Comparison of ENCODE assay signal across 1 cellular context in genomic region chr3:12924437-12924836, GRCh38.
TF ChIP-seq lines count a peak whose summit lies in the region.

No MANE protein-coding gene starts in this region.

TF ChIP-seq in GM23338, 12 proteins besides CTCF, POLR2A, EP300 and RAD21 (continued from another document):
- TF ChIP-seq, protein P1, sequence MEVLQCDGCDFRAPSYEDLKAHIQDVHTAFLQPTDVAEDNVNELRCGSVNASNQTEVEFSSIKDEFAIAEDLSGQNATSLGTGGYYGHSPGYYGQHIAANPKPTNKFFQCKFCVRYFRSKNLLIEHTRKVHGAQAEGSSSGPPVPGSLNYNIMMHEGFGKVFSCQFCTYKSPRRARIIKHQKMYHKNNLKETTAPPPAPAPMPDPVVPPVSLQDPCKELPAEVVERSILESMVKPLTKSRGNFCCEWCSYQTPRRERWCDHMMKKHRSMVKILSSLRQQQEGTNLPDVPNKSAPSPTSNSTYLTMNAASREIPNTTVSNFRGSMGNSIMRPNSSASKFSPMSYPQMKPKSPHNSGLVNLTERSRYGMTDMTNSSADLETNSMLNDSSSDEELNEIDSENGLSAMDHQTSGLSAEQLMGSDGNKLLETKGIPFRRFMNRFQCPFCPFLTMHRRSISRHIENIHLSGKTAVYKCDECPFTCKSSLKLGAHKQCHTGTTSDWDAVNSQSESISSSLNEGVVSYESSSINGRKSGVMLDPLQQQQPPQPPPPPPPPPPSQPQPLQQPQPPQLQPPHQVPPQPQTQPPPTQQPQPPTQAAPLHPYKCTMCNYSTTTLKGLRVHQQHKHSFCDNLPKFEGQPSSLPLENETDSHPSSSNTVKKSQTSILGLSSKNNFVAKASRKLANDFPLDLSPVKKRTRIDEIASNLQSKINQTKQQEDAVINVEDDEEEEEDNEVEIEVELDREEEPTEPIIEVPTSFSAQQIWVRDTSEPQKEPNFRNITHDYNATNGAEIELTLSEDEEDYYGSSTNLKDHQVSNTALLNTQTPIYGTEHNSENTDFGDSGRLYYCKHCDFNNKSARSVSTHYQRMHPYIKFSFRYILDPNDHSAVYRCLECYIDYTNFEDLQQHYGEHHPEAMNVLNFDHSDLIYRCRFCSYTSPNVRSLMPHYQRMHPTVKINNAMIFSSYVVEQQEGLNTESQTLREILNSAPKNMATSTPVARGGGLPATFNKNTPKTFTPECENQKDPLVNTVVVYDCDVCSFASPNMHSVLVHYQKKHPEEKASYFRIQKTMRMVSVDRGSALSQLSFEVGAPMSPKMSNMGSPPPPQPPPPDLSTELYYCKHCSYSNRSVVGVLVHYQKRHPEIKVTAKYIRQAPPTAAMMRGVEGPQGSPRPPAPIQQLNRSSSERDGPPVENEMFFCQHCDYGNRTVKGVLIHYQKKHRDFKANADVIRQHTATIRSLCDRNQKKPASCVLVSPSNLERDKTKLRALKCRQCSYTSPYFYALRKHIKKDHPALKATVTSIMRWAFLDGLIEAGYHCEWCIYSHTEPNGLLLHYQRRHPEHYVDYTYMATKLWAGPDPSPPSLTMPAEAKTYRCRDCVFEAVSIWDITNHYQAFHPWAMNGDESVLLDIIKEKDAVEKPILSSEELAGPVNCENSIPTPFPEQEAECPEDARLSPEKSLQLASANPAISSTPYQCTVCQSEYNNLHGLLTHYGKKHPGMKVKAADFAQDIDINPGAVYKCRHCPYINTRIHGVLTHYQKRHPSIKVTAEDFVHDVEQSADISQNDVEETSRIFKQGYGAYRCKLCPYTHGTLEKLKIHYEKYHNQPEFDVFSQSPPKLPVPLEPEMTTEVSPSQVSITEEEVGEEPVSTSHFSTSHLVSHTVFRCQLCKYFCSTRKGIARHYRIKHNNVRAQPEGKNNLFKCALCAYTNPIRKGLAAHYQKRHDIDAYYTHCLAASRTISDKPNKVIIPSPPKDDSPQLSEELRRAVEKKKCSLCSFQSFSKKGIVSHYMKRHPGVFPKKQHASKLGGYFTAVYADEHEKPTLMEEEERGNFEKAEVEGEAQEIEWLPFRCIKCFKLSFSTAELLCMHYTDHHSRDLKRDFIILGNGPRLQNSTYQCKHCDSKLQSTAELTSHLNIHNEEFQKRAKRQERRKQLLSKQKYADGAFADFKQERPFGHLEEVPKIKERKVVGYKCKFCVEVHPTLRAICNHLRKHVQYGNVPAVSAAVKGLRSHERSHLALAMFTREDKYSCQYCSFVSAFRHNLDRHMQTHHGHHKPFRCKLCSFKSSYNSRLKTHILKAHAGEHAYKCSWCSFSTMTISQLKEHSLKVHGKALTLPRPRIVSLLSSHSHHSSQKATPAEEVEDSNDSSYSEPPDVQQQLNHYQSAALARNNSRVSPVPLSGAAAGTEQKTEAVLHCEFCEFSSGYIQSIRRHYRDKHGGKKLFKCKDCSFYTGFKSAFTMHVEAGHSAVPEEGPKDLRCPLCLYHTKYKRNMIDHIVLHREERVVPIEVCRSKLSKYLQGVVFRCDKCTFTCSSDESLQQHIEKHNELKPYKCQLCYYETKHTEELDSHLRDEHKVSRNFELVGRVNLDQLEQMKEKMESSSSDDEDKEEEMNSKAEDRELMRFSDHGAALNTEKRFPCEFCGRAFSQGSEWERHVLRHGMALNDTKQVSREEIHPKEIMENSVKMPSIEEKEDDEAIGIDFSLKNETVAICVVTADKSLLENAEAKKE (CRISPR knock-in tag; IDR thresholded peaks at IDR 0.05) = no peak
- TF ChIP-seq, protein P2, sequence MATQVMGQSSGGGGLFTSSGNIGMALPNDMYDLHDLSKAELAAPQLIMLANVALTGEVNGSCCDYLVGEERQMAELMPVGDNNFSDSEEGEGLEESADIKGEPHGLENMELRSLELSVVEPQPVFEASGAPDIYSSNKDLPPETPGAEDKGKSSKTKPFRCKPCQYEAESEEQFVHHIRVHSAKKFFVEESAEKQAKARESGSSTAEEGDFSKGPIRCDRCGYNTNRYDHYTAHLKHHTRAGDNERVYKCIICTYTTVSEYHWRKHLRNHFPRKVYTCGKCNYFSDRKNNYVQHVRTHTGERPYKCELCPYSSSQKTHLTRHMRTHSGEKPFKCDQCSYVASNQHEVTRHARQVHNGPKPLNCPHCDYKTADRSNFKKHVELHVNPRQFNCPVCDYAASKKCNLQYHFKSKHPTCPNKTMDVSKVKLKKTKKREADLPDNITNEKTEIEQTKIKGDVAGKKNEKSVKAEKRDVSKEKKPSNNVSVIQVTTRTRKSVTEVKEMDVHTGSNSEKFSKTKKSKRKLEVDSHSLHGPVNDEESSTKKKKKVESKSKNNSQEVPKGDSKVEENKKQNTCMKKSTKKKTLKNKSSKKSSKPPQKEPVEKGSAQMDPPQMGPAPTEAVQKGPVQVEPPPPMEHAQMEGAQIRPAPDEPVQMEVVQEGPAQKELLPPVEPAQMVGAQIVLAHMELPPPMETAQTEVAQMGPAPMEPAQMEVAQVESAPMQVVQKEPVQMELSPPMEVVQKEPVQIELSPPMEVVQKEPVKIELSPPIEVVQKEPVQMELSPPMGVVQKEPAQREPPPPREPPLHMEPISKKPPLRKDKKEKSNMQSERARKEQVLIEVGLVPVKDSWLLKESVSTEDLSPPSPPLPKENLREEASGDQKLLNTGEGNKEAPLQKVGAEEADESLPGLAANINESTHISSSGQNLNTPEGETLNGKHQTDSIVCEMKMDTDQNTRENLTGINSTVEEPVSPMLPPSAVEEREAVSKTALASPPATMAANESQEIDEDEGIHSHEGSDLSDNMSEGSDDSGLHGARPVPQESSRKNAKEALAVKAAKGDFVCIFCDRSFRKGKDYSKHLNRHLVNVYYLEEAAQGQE (IDR thresholded peaks at IDR 0.05; ENCODE audit: unreplicated experiment) = no peak
- TF ChIP-seq ZNF331 (CRISPR knock-in tag; IDR thresholded peaks at IDR 0.05; ENCODE audit: low read depth) (no peak), POLR2AphosphoS5 (IDR thresholded peaks at IDR 0.05; ENCODE audit: low read depth) (no peak)
